ENCODE assay signal across 7 cellular contexts in the genomic region with DNA sequence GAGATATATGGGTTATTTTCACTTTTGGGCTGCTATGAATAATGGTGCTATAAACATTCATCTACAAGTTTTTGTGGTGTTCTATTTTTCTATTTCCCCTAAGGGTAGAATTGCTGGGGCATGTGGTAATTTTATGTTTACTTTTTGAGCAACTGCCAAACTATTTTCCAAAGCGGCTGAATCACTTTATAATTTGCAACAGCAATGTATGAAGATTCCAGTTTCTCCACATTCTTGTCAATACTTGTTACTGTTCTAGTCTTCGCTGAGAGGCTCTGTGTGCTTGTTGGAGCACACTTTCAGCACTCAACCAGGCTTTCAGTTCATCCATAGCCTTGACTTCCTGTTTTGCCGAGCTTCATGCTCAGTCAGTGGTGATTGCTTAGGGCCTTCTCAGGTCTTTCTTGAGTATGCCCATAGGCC. TPM values are rescaled to one million over a fixed set of nuclear protein-coding genes. Genes with fewer than 3 reads are reported as not detected.
A peak's percentile ranks its signal among the peaks of the same experiment; 100 is the strongest.
DNase-seq lines count a peak whose midpoint lies in the region; ATAC-seq, FAIRE-seq and TF ChIP-seq lines count a peak whose summit lies in the region.

No MANE protein-coding gene starts in this region.

- H3K27me3 ChIP-seq in astrocyte (ENCODE audit: insufficient read depth, low read length) (no peaks in the 10 kb centered on the region), upper lobe of right lung (no peaks in the 10 kb centered on the region)

- H3K4me1 Mint-ChIP-seq in astrocyte (ENCODE audit: low read depth, unreplicated experiment): peaks cover 38% of the 10 kb centered on the region

- H3K79me2 ChIP-seq in astrocyte (ENCODE audit: insufficient read depth, low read length): peaks cover 88% of the 10 kb centered on the region

- peak; percentile 98 for ATAC-seq in upper lobe of right lung

- H2AFZ ChIP-seq in astrocyte (ENCODE audit: low read depth, low read length): peak overlapping the region; percentile 19

- H3K9ac ChIP-seq in astrocyte (ENCODE audit: low read length) (peak overlapping the region; percentile 64), kidney (ENCODE audit: low read length in 2 of 2) (no peak overlapping the region)

- no peaks in the 10 kb centered on the region for H3K36me3 Mint-ChIP-seq in astrocyte (ENCODE audit: low read depth, unreplicated experiment)

- POLR2A ChIA-PET in GM10248 (lab: Yijun Ruan, JAX): interaction anchor here (0.7 to 1.1 kb wide), 2 partner anchors 12 to 953 kb away, joined by 5 to 7 read pairs; no protein-coding TSS in a partner anchor

- TF ChIP-seq CTCF in GM10248 (IDR thresholded peaks at IDR 0.05; ENCODE audit: control extremely low read depth, extremely low read depth, low read depth, missing control alignments) (no peak), NB4 (IDR thresholded peaks at IDR 0.05; ENCODE audit: low read depth, low read length) (no peak), astrocyte (IDR thresholded peaks at IDR 0.05; ENCODE audit: insufficient read depth, low read depth, low read length) (no peak), kidney (IDR thresholded peaks at IDR 0.05; ENCODE audit: borderline replicate concordance, extremely low read depth, insufficient read depth) (no peak), upper lobe of right lung (IDR thresholded peaks at IDR 0.05) (no peak)

- no peak overlapping the region for H3K4me3 Mint-ChIP-seq in astrocyte (ENCODE audit: unreplicated experiment)

- H3K27ac Mint-ChIP-seq in astrocyte (ENCODE audit: unreplicated experiment): peak overlapping the region; percentile 88

- H3K36me3 ChIP-seq in astrocyte (ENCODE audit: insufficient read depth, low read length) (no peaks in the 10 kb centered on the region), kidney (ENCODE audit: control insufficient read depth in 1 of 2, insufficient read depth in 2 of 2, low read length in 2 of 2) (no peaks in the 10 kb centered on the region), upper lobe of right lung (no peaks in the 10 kb centered on the region)

- H3K4me1 ChIP-seq in astrocyte (ENCODE audit: insufficient read depth, low read length): peaks cover 22% of the 10 kb centered on the region
- H3K4me1 ChIP-seq in kidney (ENCODE audit: control insufficient read depth in 1 of 2, insufficient read depth in 1 of 2, low read depth in 1 of 2, low read length in 2 of 2): no peaks in the 10 kb centered on the region
- peaks cover 21% of the 10 kb centered on the region for H3K4me1 ChIP-seq in upper lobe of right lung

- no peaks in the 10 kb centered on the region for H3K9me3 ChIP-seq in astrocyte (ENCODE audit: insufficient read depth, low read depth, low read length)
- no peaks in the 10 kb centered on the region for H3K9me3 ChIP-seq in kidney (ENCODE audit: control insufficient read depth in 1 of 2, low read length in 2 of 2)
- no peaks in the 10 kb centered on the region for H3K9me3 ChIP-seq in upper lobe of right lung

- CTCF ChIA-PET in GM10248 (lab: Yijun Ruan, JAX): interaction anchor here (1.0 to 1.7 kb wide), 5 partner anchors 8 to 52 kb away, joined by 3 to 6 read pairs (median 4); a partner anchor contains a TSS

- H3K4me3 ChIP-seq in NB4 (ENCODE audit: low read depth, low read length): peak overlapping the region; percentile 50
- peak overlapping the region; percentile 27 for H3K4me3 ChIP-seq in astrocyte (ENCODE audit: insufficient read depth, low read depth, low read length)
- H3K4me3 ChIP-seq in kidney (ENCODE audit: low read length in 2 of 2): no peak overlapping the region
- H3K4me3 ChIP-seq in upper lobe of right lung: no peak overlapping the region

- H3K27me3 Mint-ChIP-seq in astrocyte (ENCODE audit: low read depth, unreplicated experiment): no peaks in the 10 kb centered on the region

- peak; percentile 37 for TF ChIP-seq POLR2A in NB4 (IDR thresholded peaks at IDR 0.05; ENCODE audit: extremely low read depth, insufficient read length)

- H3K9me3 Mint-ChIP-seq in astrocyte (ENCODE audit: unreplicated experiment): no peaks in the 10 kb centered on the region

- intact Hi-C loops in kidney (cut with DNase I) (no loop called here), upper lobe of right lung (cut with DNase I) (no loop called here)

- H3K4me2 ChIP-seq in astrocyte (ENCODE audit: low read length): peak overlapping the region; percentile 80

- peaks cover 6% of the 10 kb centered on the region for H4K20me1 ChIP-seq in astrocyte (ENCODE audit: insufficient read depth, low read length)

- FAIRE-seq in astrocyte (lab: Jason Lieb, UNC) (peak; percentile 100), kidney (lab: Jason Lieb, UNC) (peak; percentile 68)

- peak; percentile 50 for DNase-seq in GM10248 (ENCODE audit: extremely low spot score)
- DNase-seq in H4 (ENCODE audit: low spot score): peak; percentile 68
- peak; percentile 88 for DNase-seq in NB4 (ENCODE audit: low read depth)
- DNase-seq in astrocyte (ENCODE audit: low read depth): peak; percentile 90
- DNase-seq in kidney: no peak
- no peak for DNase-seq in upper lobe of right lung
- no peak for DNase-seq in stimulated activated CD4-positive, alpha-beta T cell treated with anti-CD3 and anti-CD28 coated beads, Interleukin-12 subunit alpha, Interleukin-12 subunit beta, amount 100 ng/mL, for 4 hours

- H3K27ac ChIP-seq in astrocyte (ENCODE audit: low read depth, low read length) (peak overlapping the region; percentile 76), kidney (ENCODE audit: low read depth in 2 of 2, low read length in 2 of 2) (peak overlapping the region in 1 of 2 donors; percentile 8), upper lobe of right lung (peak overlapping the region; percentile 59)

RNA-seq across cellular contexts. Expression of a gene that starts 39.0 kb away (rescaled TPM):
- 29.2 and 33.5 TPM in 2 replicates for total RNA-seq in H4 (2014; rRNA removed; shearing (Covaris generic))
- total RNA-seq in astrocyte: 58.3 and 62.0 TPM in 2 replicates
- total RNA-seq in kidney: 33.0 TPM
- polyA plus RNA-seq in kidney (ENCODE audit: insufficient read depth, low read depth, low replicate concordance): 38.3 TPM
- total RNA-seq in upper lobe of right lung: 53.0 TPM

RNA-seq across cellular contexts. Expression of a gene that starts 39.4 kb away (rescaled TPM):
- 33.4 and 42.1 TPM in 2 replicates for total RNA-seq in H4 (2014; rRNA removed; shearing (Covaris generic))
- total RNA-seq in astrocyte: 45.9 and 50.0 TPM in 2 replicates
- total RNA-seq in kidney: 30.1 TPM
- polyA plus RNA-seq in kidney (ENCODE audit: insufficient read depth, low read depth, low replicate concordance): 14.6 TPM
- total RNA-seq in upper lobe of right lung: 33.1 TPM

Comparison
In these comparisons a context has a peak if more than half of its experiments do, and no peak if none do; other contexts are left out.
1. DNase-seq: peak in GM10248 (single experiment), H4 (single experiment), NB4 (single experiment) and astrocyte (single experiment); none in kidney (single experiment), upper lobe of right lung (single experiment) and stimulated activated CD4-positive, alpha-beta T cell treated with anti-CD3 and anti-CD28 coated beads, Interleukin-12 subunit alpha, Interleukin-12 subunit beta, amount 100 ng/mL, for 4 hours (single experiment).
2. H3K4me3 ChIP-seq: peak in NB4 (single experiment) and astrocyte (single experiment); none in kidney (0 of 2) and upper lobe of right lung (single experiment).